8 cellular contexts compared by ENCODE assay signal in genomic region chr16:4414187-4414909, GRCh38. TPM values are rescaled to one million over a fixed set of nuclear protein-coding genes. Genes with fewer than 3 reads are reported as not detected.
DNase-seq lines count a peak whose midpoint lies in the region; ATAC-seq, FAIRE-seq and TF ChIP-seq lines count a peak whose summit lies in the region.

No MANE protein-coding gene starts in this region.

- peaks cover 38% of the 10 kb centered on the region for H3K36me3 Mint-ChIP-seq in Calu3 (ENCODE audit: insufficient read depth, unreplicated experiment)

- TF ChIP-seq CTCF in GM12878 (IDR thresholded peaks at IDR 0.05 in 2 of 3, conservative IDR thresholded peaks at IDR 0.05 in 1 of 3; ENCODE audit: control insufficient read depth in 2 of 3, extremely low read depth in 1 of 3, insufficient read depth in 1 of 3, low read depth in 3 of 3, low read length in 3 of 3) (no peak), Calu3 (IDR thresholded peaks at IDR 0.05; ENCODE audit: unreplicated experiment) (no peak), foreskin fibroblast (IDR thresholded peaks at IDR 0.05; ENCODE audit: low read depth, low read length) (no peak), A673 (conservative IDR thresholded peaks at IDR 0.05; ENCODE audit: low read depth, low read length) (no peak)

- WGBS in GM12878 (ENCODE audit: insufficient coverage, insufficient replicate concordance, low lambda C conversion rate, missing lambda C conversion rate) = 0% methylated on average over 7 of the region's 7 CpGs

- H3K27me3 Mint-ChIP-seq in Calu3 (ENCODE audit: unreplicated experiment) = no peaks in the 10 kb centered on the region

- peak; percentile 57 for ATAC-seq in GM18505 (IDR thresholded peaks at IDR 0.05; ENCODE audit: unreplicated experiment)
- peak; percentile 59 for ATAC-seq in HG02678 (IDR thresholded peaks at IDR 0.05; ENCODE audit: unreplicated experiment)
- ATAC-seq in GM12878 = peak; percentile 78

- H3K27me3 ChIP-seq in SJCRH30 = no peaks in the 10 kb centered on the region
- H3K27me3 ChIP-seq in GM12878 (replicated peaks in 1 of 2; ENCODE audit: control insufficient read depth in 2 of 2, insufficient read depth in 2 of 2, low read length in 1 of 2) = no peaks in the 10 kb centered on the region
- H3K27me3 ChIP-seq in A673 (replicated peaks; ENCODE audit: insufficient read depth, low read depth, low read length, poor library complexity) = no peaks in the 10 kb centered on the region

- H3K4me3 ChIP-seq in SJCRH30 = peak overlapping the region; percentile 90; the same call in 1 of the 2 replicates
- H3K4me3 ChIP-seq in GM12878 = peak overlapping the region; percentile 92
- no peak overlapping the region for H3K4me3 ChIP-seq in foreskin fibroblast (ENCODE audit: low read depth in 1 of 2, low read length in 2 of 2)
- H3K4me3 ChIP-seq in A673 (ENCODE audit: low read depth, low read length, poor library complexity, severe bottlenecking) = no peak overlapping the region

- TF ChIP-seq POLR2A in GM18505 (IDR thresholded peaks at IDR 0.05; ENCODE audit: borderline replicate concordance, extremely low read depth, insufficient read depth, insufficient read length) (no peak), GM12878 (IDR thresholded peaks at IDR 0.05; ENCODE audit: low read depth, low read length) (peak; percentile 53)

- H3K36me3 ChIP-seq in SJCRH30 = no peaks in the 10 kb centered on the region
- peaks cover 12 to 14% of the 10 kb centered on the region in 2 experiments for H3K36me3 ChIP-seq in GM12878 (ENCODE audit: control insufficient read depth in 2 of 2, insufficient read depth in 2 of 2, low read length in 1 of 2)
- H3K36me3 ChIP-seq in A673 (ENCODE audit: insufficient read depth, low read length, poor library complexity, severe bottlenecking) = no peaks in the 10 kb centered on the region

- peak overlapping the region; percentile 98 for H3K4me2 ChIP-seq in GM12878 (ENCODE audit: control insufficient read depth, insufficient read depth)

- H3K27ac ChIP-seq in SJCRH30 (peak overlapping the region; percentile 79; the same call in 1 of the 2 replicates), GM12878 (ENCODE audit: control insufficient read depth, insufficient read depth) (peak overlapping the region; percentile 83), A673 (ENCODE audit: low read depth, low read length, poor library complexity, severe bottlenecking) (no peak overlapping the region)

- POLR2A ChIA-PET in GM12878 (lab: Charles Lee) (interaction anchor here (0.6 to 4.0 kb wide), 7 partner anchors 44 to 201 kb away, joined by 3 to 33 read pairs (median 4); partner anchors contain the start of genes HMOX2 and NMRAL1), A673 (lab: Charles Lee; ENCODE audit: low non-redundant PET) (no interaction called here)

- TF ChIP-seq RAD21 in GM12878 (IDR thresholded peaks at IDR 0.05; ENCODE audit: insufficient read depth, low read depth, low read length) = no peak

- H3K4me1 ChIP-seq in SJCRH30 (peaks cover 51% of the 10 kb centered on the region), GM12878 (ENCODE audit: control insufficient read depth, insufficient read depth, low read length) (peaks cover 20% of the 10 kb centered on the region), A673 (ENCODE audit: insufficient read depth, low read length, poor library complexity, severe bottlenecking) (peaks cover 5% of the 10 kb centered on the region)

- H4K20me1 ChIP-seq in GM12878 (ENCODE audit: control insufficient read depth, insufficient read depth) = peaks cover 5% of the 10 kb centered on the region

- no peak overlapping the region for H3K27ac Mint-ChIP-seq in Calu3 (ENCODE audit: unreplicated experiment)

- no peak overlapping the region for H3K4me3 Mint-ChIP-seq in Calu3 (ENCODE audit: low read depth, unreplicated experiment)

- SMC1A ChIA-PET in GM12878 (lab: Charles Lee; ENCODE audit: uncharacterized antibody, unreplicated experiment) = interaction anchor here (1.0 to 1.8 kb wide), 3 partner anchors 11 to 91 kb away, joined by 4 to 8 read pairs (median 6); no protein-coding TSS in a partner anchor

- peak; percentile 53 to 83 for TF ChIP-seq EP300 in GM12878 (IDR thresholded peaks at IDR 0.05; ENCODE audit: borderline replicate concordance in 1 of 2, control insufficient read depth in 1 of 2, low read depth in 2 of 2, low read length in 2 of 2)

- peak overlapping the region; percentile 79 for H3K9ac ChIP-seq in GM12878 (ENCODE audit: control insufficient read depth, insufficient read depth, low read length)

- DNase-seq in SJCRH30 = peak; percentile 53 to 71
- DNase-seq in GM12878 (ENCODE audit: low read depth, low spot score) = peak; percentile 98
- DNase-seq in stimulated activated CD8-positive, alpha-beta memory T cell treated with anti-CD3 and anti-CD28 coated beads, Interleukin-12 subunit alpha, Interleukin-12 subunit beta, amount 100 ng/mL, for 24 hours (ENCODE audit: extremely low read depth) = peak; percentile 58
- no peak for DNase-seq in Calu3
- no peak for DNase-seq in foreskin fibroblast
- no peak for DNase-seq in A673 (ENCODE audit: low spot score)

- no peak overlapping the region for H2AFZ ChIP-seq in GM12878 (ENCODE audit: control insufficient read depth, low read depth, low read length)

- in situ Hi-C loops in GM12878 (cut with MboI) = no loop called here

- peaks cover 15% of the 10 kb centered on the region for H3K4me1 Mint-ChIP-seq in Calu3 (ENCODE audit: low read depth, unreplicated experiment)

- FAIRE-seq in GM12878 (lab: Jason Lieb, UNC) = peak; percentile 100

- RAD21 ChIA-PET in GM12878 (lab: Charles Lee; ENCODE audit: unreplicated experiment) = interaction anchor here (1.0 to 2.1 kb wide), 5 partner anchors 12 to 107 kb away, joined by 3 to 11 read pairs (median 5); partner anchors contain the start of gene NMRAL1

- H3K79me2 ChIP-seq in GM12878 (ENCODE audit: control insufficient read depth, insufficient read depth, low read length) = peaks cover 38% of the 10 kb centered on the region

- no peaks in the 10 kb centered on the region for H3K9me3 Mint-ChIP-seq in Calu3 (ENCODE audit: low read depth, unreplicated experiment)

- no TSS peak for BruUV-seq in GM12878 (replicated peaks; lab: Mats Ljungman, UMichigan)
- no TSS peak for BruUV-seq in Calu3 (replicated peaks; lab: Mats Ljungman, UMichigan)
- BruUV-seq in A673 (replicated peaks; lab: Mats Ljungman, UMichigan) = no TSS peak

- intact Hi-C loops in GM12878 (cut with micrococcal nuclease; ENCODE audit: unreplicated experiment) (no loop called here), Calu3 (cut with micrococcal nuclease; ENCODE audit: unreplicated experiment) (no loop called here), A673 (cut with micrococcal nuclease; ENCODE audit: unreplicated experiment) (no loop called here)

- H3K9me3 ChIP-seq in SJCRH30 (replicated peaks) (no peaks in the 10 kb centered on the region), GM12878 (replicated peaks; ENCODE audit: control insufficient read depth, insufficient read depth, low read length) (no peaks in the 10 kb centered on the region), A673 (ENCODE audit: low read depth, low read length, poor library complexity, severe bottlenecking) (no peaks in the 10 kb centered on the region)

- CTCF ChIA-PET in GM12878 (lab: Yijun Ruan, JAX) (interaction anchor here (0.8 to 2.6 kb wide), 6 partner anchors 10 to 107 kb away, joined by 3 to 22 read pairs (median 4); no protein-coding TSS in a partner anchor), Calu3 (lab: Charles Lee) (interaction anchor here (0.9 to 1.3 kb wide), 3 partner anchors 10 to 160 kb away, joined by 4 to 5 read pairs (median 5); no protein-coding TSS in a partner anchor), A673 (lab: Charles Lee) (no interaction called here)

RNA-seq across cellular contexts. Expression of gene CORO7, which starts 2.0 kb away (rescaled TPM):
- total RNA-seq in SJCRH30 (2014; rRNA removed; shearing (Covaris generic)) = 48.2 and 49.7 TPM in 2 replicates
- total RNA-seq in GM12878 (2013; cell fraction: nucleolus; rRNA removed) = 187 and 203 TPM in 2 replicates
- total RNA-seq in GM12878 (2014; rRNA removed) = 43.2 and 56.5 TPM in 2 replicates
- 18.9 and 19.0 TPM in 2 replicates for total RNA-seq in GM12878 (2014; rRNA removed; fragmentation: Illumina TruSeq; extraction: Trizol)
- 89.2 and 91.7 TPM in 2 replicates for total RNA-seq in GM12878 (2021)
- polyA plus RNA-seq in GM12878 (2011; ENCODE audit: low read depth) = 17.8 TPM
- polyA plus RNA-seq in GM12878 (2011; rRNA removed) = 11.9 and 40.0 TPM in 2 replicates
- 37.9 and 44.2 TPM in 2 replicates for polyA plus RNA-seq in GM12878 (2011; cell fraction: cytosol; rRNA removed)
- polyA plus RNA-seq in GM12878 (2011; cell fraction: nucleus; rRNA removed) = 362 and 561 TPM in 2 replicates
- 49.8 and 53.5 TPM in 2 replicates for polyA plus RNA-seq in GM12878 (2012)
- polyA plus RNA-seq in GM12878 (2014; fragmentation: Illumina TruSeq; extraction: Trizol) = 6.0 and 17.2 TPM in 2 replicates
- polyA plus RNA-seq in GM12878 (2014; fragmentation: Nextera tagmentation; extraction: Ambion mirVana) = under 1 TPM; 0.64 to 0.84 TPM
- polyA plus RNA-seq in GM12878 (2014; rRNA removed) = 65.8 and 76.0 TPM in 2 replicates
- polyA plus RNA-seq in GM12878 (2016; fragmentation: Nextera tagmentation; extraction: Ambion mirVana) = 10 to 100 TPM; 47.4 to 49.1 TPM
- 32.8 and 55.7 TPM in 2 replicates for polyA minus RNA-seq in GM12878 (2011; rRNA and poly(A)+ RNA removed)
- 61.5 and 64.5 TPM in 2 replicates for polyA minus RNA-seq in GM12878 (2011; cell fraction: cytosol; rRNA and poly(A)+ RNA removed)
- 68.3 and 121 TPM in 2 replicates for polyA minus RNA-seq in GM12878 (2011; cell fraction: nucleus; rRNA and poly(A)+ RNA removed)
- total RNA-seq in Calu3 (2022) = 49.7 and 51.0 TPM in 2 replicates
- total RNA-seq in A673 (2021) = 24.4 and 31.2 TPM in 2 replicates

RNA-seq across cellular contexts. Expression of gene DNAJA3, which starts 11.3 kb away (rescaled TPM):
- total RNA-seq in SJCRH30 (2014; rRNA removed; shearing (Covaris generic)) = 55.4 and 56.7 TPM in 2 replicates
- total RNA-seq in GM12878 (2013; cell fraction: nucleolus; rRNA removed) = 60.1 and 70.0 TPM in 2 replicates
- total RNA-seq in GM12878 (2014; rRNA removed) (76.3 and 83.5 TPM in 2 replicates), GM12878 (2014; rRNA removed; fragmentation: Illumina TruSeq; extraction: Trizol) (51.7 and 55.6 TPM in 2 replicates), GM12878 (2021) (56.4 and 65.9 TPM in 2 replicates), Calu3 (2022) (93.1 and 99.2 TPM in 2 replicates), A673 (2021) (101 and 105 TPM in 2 replicates)
- 14.5 TPM for polyA plus RNA-seq in GM12878 (2011; ENCODE audit: low read depth)
- polyA plus RNA-seq in GM12878 (2011; rRNA removed) (40.8 and 43.1 TPM in 2 replicates), GM12878 (2014; fragmentation: Illumina TruSeq; extraction: Trizol) (29.4 and 51.3 TPM in 2 replicates), GM12878 (2014; fragmentation: Nextera tagmentation; extraction: Ambion mirVana) (10 to 100 TPM in 1 of 2 experiments, 1 to 10 TPM in 1; 8.4 to 20.4 TPM), GM12878 (2014; rRNA removed) (77.4 and 80.1 TPM in 2 replicates), GM12878 (2016; fragmentation: Nextera tagmentation; extraction: Ambion mirVana) (100 to 1,000 TPM; 124 to 141 TPM)
- polyA plus RNA-seq in GM12878 (2011; cell fraction: cytosol; rRNA removed) = 45.7 and 57.3 TPM in 2 replicates
- 77.1 and 83.1 TPM in 2 replicates for polyA plus RNA-seq in GM12878 (2011; cell fraction: nucleus; rRNA removed)
- 26.9 and 35.4 TPM in 2 replicates for polyA plus RNA-seq in GM12878 (2012)
- polyA minus RNA-seq in GM12878 (2011; rRNA and poly(A)+ RNA removed) = 27.5 and 30.2 TPM in 2 replicates
- 12.6 and 13.5 TPM in 2 replicates for polyA minus RNA-seq in GM12878 (2011; cell fraction: cytosol; rRNA and poly(A)+ RNA removed)
- 21.3 and 42.6 TPM in 2 replicates for polyA minus RNA-seq in GM12878 (2011; cell fraction: nucleus; rRNA and poly(A)+ RNA removed)

RNA-seq across cellular contexts. Expression of gene VASN, which starts 42.7 kb away (rescaled TPM):
- 0.18 and 0.28 TPM in 2 replicates for total RNA-seq in SJCRH30 (2014; rRNA removed; shearing (Covaris generic))
- total RNA-seq in GM12878 (2013; cell fraction: nucleolus; rRNA removed) = not detected in 2 replicates
- total RNA-seq in GM12878 (2014; rRNA removed) = not detected in 2 replicates
- not detected in 2 replicates for total RNA-seq in GM12878 (2014; rRNA removed; fragmentation: Illumina TruSeq; extraction: Trizol)
- 0.10 TPM in 1 of 2 replicates, not detected in the other for total RNA-seq in GM12878 (2021)
- polyA plus RNA-seq in GM12878 (2011; ENCODE audit: low read depth) = 0.08 TPM
- polyA plus RNA-seq in GM12878 (2011; rRNA removed) = not detected in 2 replicates
- polyA plus RNA-seq in GM12878 (2011; cell fraction: cytosol; rRNA removed) = not detected in 2 replicates
- not detected in 2 replicates for polyA plus RNA-seq in GM12878 (2011; cell fraction: nucleus; rRNA removed)
- polyA plus RNA-seq in GM12878 (2012) = 0.24 and 0.27 TPM in 2 replicates
- polyA plus RNA-seq in GM12878 (2014; fragmentation: Illumina TruSeq; extraction: Trizol) = not detected in 2 replicates
- polyA plus RNA-seq in GM12878 (2014; fragmentation: Nextera tagmentation; extraction: Ambion mirVana) = under 1 TPM in 1 of 2 experiments, not detected in 1; 0.02 TPM
- polyA plus RNA-seq in GM12878 (2014; rRNA removed) = not detected in 2 replicates
- polyA plus RNA-seq in GM12878 (2016; fragmentation: Nextera tagmentation; extraction: Ambion mirVana) = under 1 TPM; 0.18 to 0.19 TPM
- not detected in 2 replicates for polyA minus RNA-seq in GM12878 (2011; rRNA and poly(A)+ RNA removed)
- polyA minus RNA-seq in GM12878 (2011; cell fraction: cytosol; rRNA and poly(A)+ RNA removed) = not detected in 2 replicates
- polyA minus RNA-seq in GM12878 (2011; cell fraction: nucleus; rRNA and poly(A)+ RNA removed) = not detected in 2 replicates
- total RNA-seq in Calu3 (2022) = 18.1 and 22.4 TPM in 2 replicates
- 5.4 and 6.6 TPM in 2 replicates for total RNA-seq in A673 (2021)

Comparison
In these comparisons a context has a peak if more than half of its experiments do, and no peak if none do; other contexts are left out.
1. DNase-seq: peak in SJCRH30 (2 of 2), GM12878 (single experiment) and stimulated activated CD8-positive, alpha-beta memory T cell treated with anti-CD3 and anti-CD28 coated beads, Interleukin-12 subunit alpha, Interleukin-12 subunit beta, amount 100 ng/mL, for 24 hours (single experiment); none in Calu3 (single experiment), foreskin fibroblast (0 of 2) and A673 (single experiment).
2. H3K4me3 ChIP-seq: peak in SJCRH30 (single experiment) and GM12878 (single experiment); none in foreskin fibroblast (0 of 2) and A673 (single experiment).
3. Peak in every context shown above with its lines, with median percentiles within 50 percentile points of each other: ATAC-seq.